In genomic region chr13:97107815-97108534, GRCh38 we compare ENCODE assay signal across 11 cellular contexts.
"Had no signal": no experiment of that assay in that cellular context is flagged by ENCODE, and none has a peak within 500 bp of the region (broad histone marks: within the 10 kb centered on the region; RNA-seq: fewer than 3 reads in every experiment).

No MANE protein-coding gene starts in this region.

- ATAC-seq: activated T-cell treated with anti-CD3 and anti-CD28 coated beads, Interleukin-2, amount 50 U/mL, for 72 hours; body of pancreas; heart right ventricle; pancreas had no signal

- H3K27ac ChIP-seq: body of pancreas, heart right ventricle, left ventricle myocardium inferior, pancreas had no signal

- H3K4me3 ChIP-seq: body of pancreas, heart right ventricle, left ventricle myocardium inferior, pancreas, stomach had no signal

- H3K4me1 ChIP-seq: pancreas had no signal

- H3K9me3 ChIP-seq: body of pancreas, heart right ventricle, left ventricle myocardium inferior, pancreas, stomach had no signal

- H3K36me3 ChIP-seq: heart right ventricle, left ventricle myocardium inferior, pancreas, stomach had no signal

- H3K27me3 ChIP-seq: body of pancreas, heart right ventricle, pancreas, stomach had no signal

- DNase-seq: activated CD4-positive, alpha-beta memory T cell treated with anti-CD3 and anti-CD28 coated beads for 36 hours; activated CD4-positive, CD25-positive, alpha-beta regulatory T cell treated with anti-CD3 and anti-CD28 coated beads, Interleukin-2, amount 50 U/mL, for 72 hours; activated gamma-delta T cell treated with Interleukin-2 at 50 U/mL for 16 hours; activated T-cell treated with anti-CD3 and anti-CD28 coated beads, Interleukin-2, amount 50 U/mL, for 72 hours; body of pancreas; foreskin melanocyte; heart right ventricle; kidney; left ventricle myocardium inferior; pancreas; stomach had no signal
